ENCODE assay signal across 7 cellular contexts in the genomic region with DNA sequence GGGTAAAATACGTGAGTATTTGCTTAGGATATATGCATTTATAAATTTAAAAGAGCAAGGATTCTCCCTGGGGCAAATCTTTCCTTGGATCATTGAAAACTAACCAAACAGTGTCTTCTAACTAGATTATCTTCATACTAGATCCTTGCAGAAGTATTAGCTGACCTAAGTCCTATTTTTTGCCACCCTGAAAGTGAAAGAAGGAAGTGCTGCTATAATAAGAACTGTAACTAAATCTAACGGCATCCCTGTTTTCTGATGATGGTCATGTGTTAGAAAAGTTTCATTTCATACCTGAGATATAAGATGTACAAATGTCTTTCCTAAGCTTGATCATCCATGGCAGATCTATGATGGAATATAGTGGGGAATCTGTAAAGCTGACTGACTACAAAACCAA.
A peak's percentile ranks its signal among the peaks of the same experiment; 100 is the strongest.
DNase-seq lines count a peak whose midpoint lies in the region; ATAC-seq and TF ChIP-seq lines count a peak whose summit lies in the region.

No MANE protein-coding gene starts in this region.

- H3K27ac Mint-ChIP-seq in activated naive CD4-positive, alpha-beta T cell treated with anti-CD3 and anti-CD28 coated beads, Interleukin-2, amount 10 ng/mL, durations not matched to agents 7 days and 5 days = no peak overlapping the region

- peak; percentile 36 for ATAC-seq in GM21526 (IDR thresholded peaks at IDR 0.05; ENCODE audit: low FRiP score, unreplicated experiment)
- no peak for ATAC-seq in GM18498 (IDR thresholded peaks at IDR 0.05; ENCODE audit: unreplicated experiment)

- DNase-seq in NAMALWA (ENCODE audit: low spot score) (peak; percentile 59), fibroblast of villous mesenchyme (ENCODE audit: low read depth) (peak; percentile 16), stomach (no peak), GDM1 (lab: John Stamatoyannopoulos, UW) (no peak)
- no peak for DNase-seq in activated naive CD4-positive, alpha-beta T cell treated with anti-CD3 and anti-CD28 coated beads, Interleukin-2, amount 10 ng/mL, durations not matched to agents 7 days and 5 days

- peak overlapping the region in 4 of 5 donors; percentile 15 to 69 (median 52) for H3K27ac ChIP-seq in stomach

- H3K27me3 Mint-ChIP-seq in activated naive CD4-positive, alpha-beta T cell treated with anti-CD3 and anti-CD28 coated beads, Interleukin-2, amount 10 ng/mL, durations not matched to agents 7 days and 5 days = no peaks in the 10 kb centered on the region

- CTCF ChIA-PET in activated naive CD4-positive, alpha-beta T cell treated with anti-CD3 and anti-CD28 coated beads, Interleukin-2, amount 10 ng/mL, durations not matched to agents 7 days and 5 days (lab: Charles Lee) = no interaction called here

- no peak overlapping the region for H3K4me3 Mint-ChIP-seq in activated naive CD4-positive, alpha-beta T cell treated with anti-CD3 and anti-CD28 coated beads, Interleukin-2, amount 10 ng/mL, durations not matched to agents 7 days and 5 days

- TF ChIP-seq EP300 in stomach (IDR thresholded peaks at IDR 0.05) = no peak

- H3K9me3 ChIP-seq in stomach = no peaks in the 10 kb centered on the region

- H3K9me3 Mint-ChIP-seq in activated naive CD4-positive, alpha-beta T cell treated with anti-CD3 and anti-CD28 coated beads, Interleukin-2, amount 10 ng/mL, durations not matched to agents 7 days and 5 days = no peaks in the 10 kb centered on the region

- no peak for TF ChIP-seq POLR2A in stomach (IDR thresholded peaks at IDR 0.05)

- no peak overlapping the region for H3K4me3 ChIP-seq in fibroblast of villous mesenchyme (ENCODE audit: low read depth, low read length)
- peak overlapping the region in 1 of 4 donors; percentile 11 for H3K4me3 ChIP-seq in stomach

- H3K4me1 ChIP-seq in stomach = peaks cover 7 to 18% (median 10%) of the 10 kb centered on the region in 4 donors

- TF ChIP-seq CTCF in fibroblast of villous mesenchyme (IDR thresholded peaks at IDR 0.05; ENCODE audit: insufficient read depth, low read depth, low read length) (no peak), stomach (IDR thresholded peaks at IDR 0.05) (no peak)

- WGBS in stomach, 5 donors = 3 to 19% (median 12%) methylated on average over 2 of the region's 2 CpGs

- no peaks in the 10 kb centered on the region for H3K36me3 Mint-ChIP-seq in activated naive CD4-positive, alpha-beta T cell treated with anti-CD3 and anti-CD28 coated beads, Interleukin-2, amount 10 ng/mL, durations not matched to agents 7 days and 5 days

- no peaks in the 10 kb centered on the region for H3K36me3 ChIP-seq in stomach

- no peaks in the 10 kb centered on the region for H3K27me3 ChIP-seq in stomach

- intact Hi-C loops in stomach (cut with DNase I; ENCODE audit: low total_unique reads) = no loop called here

- peaks cover 22% of the 10 kb centered on the region for H3K4me1 Mint-ChIP-seq in activated naive CD4-positive, alpha-beta T cell treated with anti-CD3 and anti-CD28 coated beads, Interleukin-2, amount 10 ng/mL, durations not matched to agents 7 days and 5 days

Comparison
In these comparisons a context has a peak if more than half of its experiments do, and no peak if none do; other contexts are left out.
1. DNase-seq: peak in NAMALWA (single experiment) and fibroblast of villous mesenchyme (single experiment); none in stomach (single experiment), activated naive CD4-positive, alpha-beta T cell treated with anti-CD3 and anti-CD28 coated beads, Interleukin-2, amount 10 ng/mL, durations not matched to agents 7 days and 5 days (single experiment) and GDM1 (single experiment).